Comparison of ENCODE assay signal across 9 cellular contexts in the genomic region with DNA sequence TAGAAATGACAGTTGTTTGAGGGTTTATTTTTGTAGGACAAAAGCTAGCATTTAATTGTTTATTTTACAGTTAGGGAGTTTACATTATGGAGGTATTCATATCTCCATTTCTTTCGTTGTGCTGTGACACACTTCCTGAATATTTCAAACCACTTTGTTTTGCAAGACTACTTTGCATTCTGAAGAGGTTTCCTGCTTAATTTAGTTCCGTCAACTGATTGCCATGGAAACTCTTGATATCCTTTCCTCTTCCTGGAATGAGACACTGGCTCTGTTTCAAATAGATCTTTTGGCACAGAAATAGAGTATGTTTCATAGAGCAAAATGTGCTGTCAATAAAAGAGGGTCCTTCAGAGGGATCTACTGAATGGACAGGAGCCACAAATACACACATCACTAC.
A peak's percentile ranks its signal among the peaks of the same experiment; 100 is the strongest.
DNase-seq lines count a peak whose midpoint lies in the region; ATAC-seq and TF ChIP-seq lines count a peak whose summit lies in the region.
"Had no signal": no experiment of that assay in that cellular context is flagged by ENCODE, and none has a peak within 500 bp of the region (broad histone marks: within the 10 kb centered on the region; RNA-seq: fewer than 3 reads in every experiment).

No MANE protein-coding gene starts in this region.

- peaks cover 25% of the 10 kb centered on the region for H3K4me1 ChIP-seq in mesodermal cell (ENCODE audit: control insufficient read depth, insufficient read depth, low read length, poor library complexity, severe bottlenecking)

- H3K9me3 ChIP-seq in mesodermal cell (ENCODE audit: control insufficient read depth, low read length), result no peaks in the 10 kb centered on the region

- no peaks in the 10 kb centered on the region for H3K27me3 Mint-ChIP-seq in brain
- H3K27me3 Mint-ChIP-seq in type B pancreatic cell, result no peaks in the 10 kb centered on the region

- peak overlapping the region; percentile 61 for H3K27ac ChIP-seq in mesodermal cell (ENCODE audit: low read depth, low read length, severe bottlenecking)

- WGBS in mesodermal cell (ENCODE audit: insufficient coverage in 2 of 2), 2 experiments, result 71% methylated on average over 1 of the region's 2 CpGs; no CpG with 5 or more reads in 1 of the 2 experiments

- H3K9me3 Mint-ChIP-seq in brain, result no peaks in the 10 kb centered on the region
- no peaks in the 10 kb centered on the region for H3K9me3 Mint-ChIP-seq in type B pancreatic cell

- H3K4me3 ChIP-seq in mesodermal cell (ENCODE audit: extremely low read depth, insufficient read depth, low read length, poor library complexity, severe bottlenecking), result no peak overlapping the region
- H3K4me3 ChIP-seq: skin epidermis had no signal

- no peaks in the 10 kb centered on the region for H3K36me3 ChIP-seq in mesodermal cell (ENCODE audit: control insufficient read depth, insufficient read depth, low read length)

- peaks cover 62% of the 10 kb centered on the region for H3K4me1 Mint-ChIP-seq in brain
- H3K4me1 Mint-ChIP-seq in type B pancreatic cell (ENCODE audit: unreplicated experiment), result peaks cover 15% of the 10 kb centered on the region

- peak overlapping the region in 1 of 5 experiments; percentile 30 for H3K4me3 Mint-ChIP-seq in brain
- H3K4me3 Mint-ChIP-seq in type B pancreatic cell, result no peak overlapping the region

- DNase-seq in COLO829 (ENCODE audit: low spot score) (peak; percentile 51), NCI-H1105 (lab: John Stamatoyannopoulos, UW) (peak; percentile 59), mesenteric fat pad (ENCODE audit: low spot score) (no peak), type B pancreatic cell (ENCODE audit: extremely low spot score, unreplicated experiment) (no peak)

- H3K27ac Mint-ChIP-seq in brain (peak overlapping the region in 4 of 5 experiments; percentile 29 to 72 (median 66)), type B pancreatic cell (no peak overlapping the region)

- H3K36me3 Mint-ChIP-seq in brain, result no peaks in the 10 kb centered on the region
- H3K36me3 Mint-ChIP-seq in type B pancreatic cell, result no peaks in the 10 kb centered on the region

- ATAC-seq in HG03432 (IDR thresholded peaks at IDR 0.05; ENCODE audit: unreplicated experiment) (no peak), GM21360 (IDR thresholded peaks at IDR 0.05; ENCODE audit: unreplicated experiment) (no peak)

- no peak for TF ChIP-seq CTCF in brain (conservative IDR thresholded peaks at IDR 0.05)
- TF ChIP-seq CTCF in type B pancreatic cell (conservative IDR thresholded peaks at IDR 0.05), result no peak

Comparison
In these comparisons a context has a peak if more than half of its experiments do, and no peak if none do; other contexts are left out.
1. DNase-seq: peak in COLO829 (single experiment) and NCI-H1105 (single experiment); none in mesenteric fat pad (single experiment) and type B pancreatic cell (single experiment).